Comparison of ENCODE assay signal across 16 cellular contexts in genomic region chr19:1324249-1324791, GRCh38. TPM values are rescaled to one million over a fixed set of nuclear protein-coding genes. Genes with fewer than 3 reads are reported as not detected.
DNase-seq lines count a peak whose midpoint lies in the region; ATAC-seq lines count a peak whose summit lies in the region.
"Had no signal": no experiment of that assay in that cellular context is flagged by ENCODE, and none has a peak within 500 bp of the region (broad histone marks: within the 10 kb centered on the region; RNA-seq: fewer than 3 reads in every experiment).

No MANE protein-coding gene starts in this region.

- intact Hi-C loops in activated T-helper 1 cell treated with anti-CD3 and anti-CD28 coated beads, Interleukin-12 subunit alpha, Interleukin-12 subunit beta, Interleukin-2, Interleukin-4 antibody, amounts not matched to agents 30 ng/mL and 10 ng/mL and 1 ng/mL, durations not matched to agents 14 hours and 24 hours and 36 hours (cut with micrococcal nuclease), result no loop called here

- DNase-seq in activated naive CD4-positive, alpha-beta T cell treated with anti-CD3 and anti-CD28 coated beads, Interleukin-2, amount 50 U/mL, for 72 hours (ENCODE audit: low spot score in 2 of 2), result no peak
- no peak for DNase-seq in adipocyte (ENCODE audit: low read depth)
- no peak for DNase-seq in substantia nigra (lab: John Stamatoyannopoulos, UW)
- DNase-seq in DMS79 treated with DMSO at 0.1 percent for 48 hours (lab: John Stamatoyannopoulos, UW), result no peak
- no peak for DNase-seq in activated T-helper 1 cell treated with anti-CD3 and anti-CD28 coated beads, Interleukin-12 subunit alpha, Interleukin-12 subunit beta, Interleukin-2, Interleukin-4 antibody, amounts not matched to agents 30 ng/mL and 10 ng/mL and 1 ng/mL, durations not matched to agents 14 hours and 24 hours and 36 hours (ENCODE audit: low spot score)
- DNase-seq: dermis blood vessel endothelial cell, GDM1, kidney had no signal

- no peaks in the 10 kb centered on the region for H3K9me3 Mint-ChIP-seq in activated naive CD4-positive, alpha-beta T cell treated with anti-CD3 and anti-CD28 coated beads, Interleukin-2, amount 50 U/mL, for 24 hours
- no peaks in the 10 kb centered on the region for H3K9me3 Mint-ChIP-seq in activated naive CD4-positive, alpha-beta T cell treated with anti-CD3 and anti-CD28 coated beads, Interleukin-2, amount 50 U/mL, for 72 hours
- H3K9me3 Mint-ChIP-seq in activated T-helper 1 cell treated with anti-CD3 and anti-CD28 coated beads, Interleukin-12 subunit alpha, Interleukin-12 subunit beta, Interleukin-2, Interleukin-4 antibody, amounts not matched to agents 30 ng/mL and 10 ng/mL and 1 ng/mL, durations not matched to agents 14 hours and 24 hours and 36 hours, result no peaks in the 10 kb centered on the region
- H3K9me3 Mint-ChIP-seq: stimulated activated effector memory CD8-positive, alpha-beta T cell treated with anti-CD3 and anti-CD28 coated beads, Interleukin-12 subunit alpha, Interleukin-12 subunit beta, amount 100 ng/mL, for 72 hours had no signal

- H3K9me3 ChIP-seq in adipocyte (ENCODE audit: control insufficient read depth, low read length), result no peaks in the 10 kb centered on the region
- H3K9me3 ChIP-seq in iPS-15b (ENCODE audit: control insufficient read depth, insufficient read depth, low read length), result no peaks in the 10 kb centered on the region
- H3K9me3 ChIP-seq: gastroesophageal sphincter had no signal

- peak overlapping the region; percentile 78 for H3K9ac ChIP-seq in adipocyte (ENCODE audit: low read length)
- no peak overlapping the region for H3K9ac ChIP-seq in iPS-15b (ENCODE audit: low read depth, low read length)

- no peak overlapping the region for H3K4me3 ChIP-seq in adipocyte (ENCODE audit: low read length)
- H3K4me3 ChIP-seq in iPS-15b (ENCODE audit: low read depth, low read length), result peak overlapping the region; percentile 54

- H3K4me3 Mint-ChIP-seq in activated naive CD4-positive, alpha-beta T cell treated with anti-CD3 and anti-CD28 coated beads, Interleukin-2, amount 50 U/mL, for 24 hours, result peak overlapping the region; percentile 23
- H3K4me3 Mint-ChIP-seq in activated T-helper 1 cell treated with anti-CD3 and anti-CD28 coated beads, Interleukin-12 subunit alpha, Interleukin-12 subunit beta, Interleukin-2, Interleukin-4 antibody, amounts not matched to agents 30 ng/mL and 10 ng/mL and 1 ng/mL, durations not matched to agents 14 hours and 24 hours and 36 hours, result no peak overlapping the region
- H3K4me3 Mint-ChIP-seq: stimulated activated effector memory CD8-positive, alpha-beta T cell treated with anti-CD3 and anti-CD28 coated beads, Interleukin-12 subunit alpha, Interleukin-12 subunit beta, amount 100 ng/mL, for 72 hours had no signal

- peak overlapping the region; percentile 35 for H3K27ac ChIP-seq in substantia nigra (ENCODE audit: low read depth, low read length, poor library complexity, severe bottlenecking)

- H3K4me1 ChIP-seq in adipocyte (ENCODE audit: control insufficient read depth, insufficient read depth, low read length) (peaks cover 5% of the 10 kb centered on the region), iPS-15b (ENCODE audit: control insufficient read depth, insufficient read depth, low read length) (no peaks in the 10 kb centered on the region)

- no peak for ATAC-seq in activated naive CD4-positive, alpha-beta T cell treated with anti-CD3 and anti-CD28 coated beads, Interleukin-2, amount 50 U/mL, for 72 hours
- ATAC-seq in HG03520 (IDR thresholded peaks at IDR 0.05; ENCODE audit: unreplicated experiment), result no peak

- peaks cover 21% of the 10 kb centered on the region for H3K27me3 Mint-ChIP-seq in activated naive CD4-positive, alpha-beta T cell treated with anti-CD3 and anti-CD28 coated beads, Interleukin-2, amount 50 U/mL, for 24 hours
- peaks cover 29% of the 10 kb centered on the region for H3K27me3 Mint-ChIP-seq in activated T-helper 1 cell treated with anti-CD3 and anti-CD28 coated beads, Interleukin-12 subunit alpha, Interleukin-12 subunit beta, Interleukin-2, Interleukin-4 antibody, amounts not matched to agents 30 ng/mL and 10 ng/mL and 1 ng/mL, durations not matched to agents 14 hours and 24 hours and 36 hours (ENCODE audit: insufficient read depth)

- H3K27me3 ChIP-seq in adipocyte (replicated peaks; ENCODE audit: control insufficient read depth, insufficient read depth, low read length), result peaks cover 14% of the 10 kb centered on the region
- H3K27me3 ChIP-seq in iPS-15b (ENCODE audit: control insufficient read depth, insufficient read depth, low read length), result no peaks in the 10 kb centered on the region

- no peaks in the 10 kb centered on the region for H3K36me3 ChIP-seq in adipocyte (ENCODE audit: control insufficient read depth, insufficient read depth, low read length, severe bottlenecking)
- H3K36me3 ChIP-seq in iPS-15b (ENCODE audit: control insufficient read depth, insufficient read depth, low read length), result no peaks in the 10 kb centered on the region
- H3K36me3 ChIP-seq: gastroesophageal sphincter had no signal

- H3K27ac Mint-ChIP-seq in activated naive CD4-positive, alpha-beta T cell treated with anti-CD3 and anti-CD28 coated beads, Interleukin-2, amount 50 U/mL, for 24 hours, result no peak overlapping the region
- H3K27ac Mint-ChIP-seq in activated naive CD4-positive, alpha-beta T cell treated with anti-CD3 and anti-CD28 coated beads, Interleukin-2, amount 50 U/mL, for 72 hours, result no peak overlapping the region
- no peak overlapping the region for H3K27ac Mint-ChIP-seq in activated T-helper 1 cell treated with anti-CD3 and anti-CD28 coated beads, Interleukin-12 subunit alpha, Interleukin-12 subunit beta, Interleukin-2, Interleukin-4 antibody, amounts not matched to agents 30 ng/mL and 10 ng/mL and 1 ng/mL, durations not matched to agents 14 hours and 24 hours and 36 hours
- H3K27ac Mint-ChIP-seq: stimulated activated effector memory CD8-positive, alpha-beta T cell treated with anti-CD3 and anti-CD28 coated beads, Interleukin-12 subunit alpha, Interleukin-12 subunit beta, amount 100 ng/mL, for 72 hours had no signal

- peaks cover 1% of the 10 kb centered on the region for H3K36me3 Mint-ChIP-seq in activated naive CD4-positive, alpha-beta T cell treated with anti-CD3 and anti-CD28 coated beads, Interleukin-2, amount 50 U/mL, for 24 hours
- no peaks in the 10 kb centered on the region for H3K36me3 Mint-ChIP-seq in activated naive CD4-positive, alpha-beta T cell treated with anti-CD3 and anti-CD28 coated beads, Interleukin-2, amount 50 U/mL, for 72 hours
- H3K36me3 Mint-ChIP-seq in activated T-helper 1 cell treated with anti-CD3 and anti-CD28 coated beads, Interleukin-12 subunit alpha, Interleukin-12 subunit beta, Interleukin-2, Interleukin-4 antibody, amounts not matched to agents 30 ng/mL and 10 ng/mL and 1 ng/mL, durations not matched to agents 14 hours and 24 hours and 36 hours (ENCODE audit: low read depth), result no peaks in the 10 kb centered on the region
- H3K36me3 Mint-ChIP-seq: stimulated activated effector memory CD8-positive, alpha-beta T cell treated with anti-CD3 and anti-CD28 coated beads, Interleukin-12 subunit alpha, Interleukin-12 subunit beta, amount 100 ng/mL, for 72 hours had no signal

- peaks cover 10% of the 10 kb centered on the region for H3K4me1 Mint-ChIP-seq in activated naive CD4-positive, alpha-beta T cell treated with anti-CD3 and anti-CD28 coated beads, Interleukin-2, amount 50 U/mL, for 24 hours
- no peaks in the 10 kb centered on the region for H3K4me1 Mint-ChIP-seq in activated T-helper 1 cell treated with anti-CD3 and anti-CD28 coated beads, Interleukin-12 subunit alpha, Interleukin-12 subunit beta, Interleukin-2, Interleukin-4 antibody, amounts not matched to agents 30 ng/mL and 10 ng/mL and 1 ng/mL, durations not matched to agents 14 hours and 24 hours and 36 hours (ENCODE audit: low read depth)

RNA-seq across cellular contexts. Expression of gene EFNA2, which starts 38.6 kb away (rescaled TPM):
- total RNA-seq in activated naive CD4-positive, alpha-beta T cell treated with anti-CD3 and anti-CD28 coated beads, Interleukin-2, amount 50 U/mL, for 72 hours, result under 1 TPM in 1 of 2 donors, not detected in 1; 0.25 TPM
- not detected in 2 replicates for total RNA-seq in activated T-helper 1 cell treated with anti-CD3 and anti-CD28 coated beads, Interleukin-12 subunit alpha, Interleukin-12 subunit beta, Interleukin-2, Interleukin-4 antibody, amounts not matched to agents 30 ng/mL and 10 ng/mL and 1 ng/mL, durations not matched to agents 14 hours and 24 hours and 36 hours
- total RNA-seq: dermis blood vessel endothelial cell; gastroesophageal sphincter; kidney; LHCN-M2; RPMI7951; T-helper 1 cell treated with Interleukin-12 subunit alpha and Interleukin-12 subunit beta and Interleukin-4 antibody, amounts not matched to agents 30 ng/mL and 1 ng/mL, for 36 hours had no signal

RNA-seq across cellular contexts. Expression of gene FAM174C, which starts 49.0 kb away (rescaled TPM):
- total RNA-seq in activated naive CD4-positive, alpha-beta T cell treated with anti-CD3 and anti-CD28 coated beads, Interleukin-2, amount 50 U/mL, for 72 hours, result 10 to 100 TPM; 42.1 to 76.0 TPM
- 119 and 128 TPM in 2 replicates for total RNA-seq in activated T-helper 1 cell treated with anti-CD3 and anti-CD28 coated beads, Interleukin-12 subunit alpha, Interleukin-12 subunit beta, Interleukin-2, Interleukin-4 antibody, amounts not matched to agents 30 ng/mL and 10 ng/mL and 1 ng/mL, durations not matched to agents 14 hours and 24 hours and 36 hours

RNA-seq across cellular contexts. Expression of gene CIRBP, which starts 55.2 kb away (rescaled TPM):
- total RNA-seq in activated naive CD4-positive, alpha-beta T cell treated with anti-CD3 and anti-CD28 coated beads, Interleukin-2, amount 50 U/mL, for 72 hours, result 100 to 1,000 TPM; 148 to 157 TPM
- total RNA-seq in activated T-helper 1 cell treated with anti-CD3 and anti-CD28 coated beads, Interleukin-12 subunit alpha, Interleukin-12 subunit beta, Interleukin-2, Interleukin-4 antibody, amounts not matched to agents 30 ng/mL and 10 ng/mL and 1 ng/mL, durations not matched to agents 14 hours and 24 hours and 36 hours, result 245 and 256 TPM in 2 replicates

RNA-seq across cellular contexts. Expression of gene NDUFS7, which starts 59.4 kb away (rescaled TPM):
- total RNA-seq in activated naive CD4-positive, alpha-beta T cell treated with anti-CD3 and anti-CD28 coated beads, Interleukin-2, amount 50 U/mL, for 72 hours, result 100 to 1,000 TPM in 1 of 2 donors, 10 to 100 TPM in 1; 89.4 to 105 TPM
- 97.9 and 98.8 TPM in 2 replicates for total RNA-seq in activated T-helper 1 cell treated with anti-CD3 and anti-CD28 coated beads, Interleukin-12 subunit alpha, Interleukin-12 subunit beta, Interleukin-2, Interleukin-4 antibody, amounts not matched to agents 30 ng/mL and 10 ng/mL and 1 ng/mL, durations not matched to agents 14 hours and 24 hours and 36 hours
